Comparison of ENCODE assay signal across 1 cellular context in genomic region chr20:62792940-62793756, GRCh38.
A peak's percentile ranks its signal among the peaks of the same experiment; 100 is the strongest.
TF ChIP-seq lines count a peak whose summit lies in the region.

No MANE protein-coding gene starts in this region.

TF ChIP-seq in K562, 482 proteins besides CTCF, POLR2A, EP300 and RAD21:
- TF ChIP-seq ZNF133 (CRISPR knock-in tag; IDR thresholded peaks at IDR 0.05) (no peak), EGR1 (conservative IDR thresholded peaks at IDR 0.05) (peak; percentile 32), ZBTB9 (CRISPR knock-in tag; IDR thresholded peaks at IDR 0.05) (no peak)
